1 cellular context compared by ENCODE assay signal in the genomic region with DNA sequence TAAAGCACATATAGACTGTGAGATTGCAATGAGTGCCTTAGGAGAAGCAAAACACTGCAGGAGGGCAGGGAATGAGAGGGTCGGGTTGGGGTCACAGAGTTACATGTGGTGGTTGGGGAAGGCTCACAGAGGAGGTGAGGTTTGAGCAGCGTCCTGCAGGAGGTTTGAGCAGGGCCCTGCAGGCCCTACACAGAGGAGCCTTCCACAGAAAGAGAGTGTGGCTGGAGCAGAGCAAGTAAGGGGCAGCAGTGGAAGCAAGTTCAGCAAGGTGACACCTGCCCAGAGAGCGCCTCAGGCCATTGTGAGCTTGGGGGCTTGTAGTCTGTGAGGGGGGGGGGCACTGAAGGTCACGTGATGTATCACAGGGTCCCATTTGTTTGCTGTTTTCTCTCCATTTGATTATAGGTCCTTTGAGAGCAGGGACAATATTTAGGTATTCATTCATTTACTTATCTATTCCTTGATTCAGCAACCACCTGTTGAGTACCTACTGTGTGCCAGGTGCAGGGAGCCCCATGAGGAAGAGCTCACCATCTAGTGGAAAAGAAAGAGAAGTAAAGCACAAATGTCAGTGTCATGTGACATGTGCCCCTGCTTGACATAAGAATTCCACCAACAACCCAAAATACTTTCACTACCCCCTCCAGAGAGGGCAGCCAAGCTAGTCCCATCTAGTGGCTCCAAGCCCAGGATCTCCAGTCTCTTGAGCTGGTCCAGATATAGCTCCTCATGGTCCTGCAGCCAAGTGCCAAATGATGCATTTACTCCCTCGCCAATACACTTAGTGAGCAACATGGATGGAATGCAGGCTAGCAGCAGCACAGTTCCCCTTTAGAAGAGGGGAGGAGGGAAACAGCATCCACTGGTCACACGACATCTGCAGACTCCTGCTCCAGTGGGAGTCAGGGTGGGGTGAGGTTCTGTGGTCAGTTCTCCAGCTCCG.
TF ChIP-seq lines count a peak whose summit lies in the region.

No MANE protein-coding gene starts in this region.

TF ChIP-seq in GM23338, 12 proteins besides CTCF, POLR2A, EP300 and RAD21 (continued from another document):
- TF ChIP-seq, protein P1, sequence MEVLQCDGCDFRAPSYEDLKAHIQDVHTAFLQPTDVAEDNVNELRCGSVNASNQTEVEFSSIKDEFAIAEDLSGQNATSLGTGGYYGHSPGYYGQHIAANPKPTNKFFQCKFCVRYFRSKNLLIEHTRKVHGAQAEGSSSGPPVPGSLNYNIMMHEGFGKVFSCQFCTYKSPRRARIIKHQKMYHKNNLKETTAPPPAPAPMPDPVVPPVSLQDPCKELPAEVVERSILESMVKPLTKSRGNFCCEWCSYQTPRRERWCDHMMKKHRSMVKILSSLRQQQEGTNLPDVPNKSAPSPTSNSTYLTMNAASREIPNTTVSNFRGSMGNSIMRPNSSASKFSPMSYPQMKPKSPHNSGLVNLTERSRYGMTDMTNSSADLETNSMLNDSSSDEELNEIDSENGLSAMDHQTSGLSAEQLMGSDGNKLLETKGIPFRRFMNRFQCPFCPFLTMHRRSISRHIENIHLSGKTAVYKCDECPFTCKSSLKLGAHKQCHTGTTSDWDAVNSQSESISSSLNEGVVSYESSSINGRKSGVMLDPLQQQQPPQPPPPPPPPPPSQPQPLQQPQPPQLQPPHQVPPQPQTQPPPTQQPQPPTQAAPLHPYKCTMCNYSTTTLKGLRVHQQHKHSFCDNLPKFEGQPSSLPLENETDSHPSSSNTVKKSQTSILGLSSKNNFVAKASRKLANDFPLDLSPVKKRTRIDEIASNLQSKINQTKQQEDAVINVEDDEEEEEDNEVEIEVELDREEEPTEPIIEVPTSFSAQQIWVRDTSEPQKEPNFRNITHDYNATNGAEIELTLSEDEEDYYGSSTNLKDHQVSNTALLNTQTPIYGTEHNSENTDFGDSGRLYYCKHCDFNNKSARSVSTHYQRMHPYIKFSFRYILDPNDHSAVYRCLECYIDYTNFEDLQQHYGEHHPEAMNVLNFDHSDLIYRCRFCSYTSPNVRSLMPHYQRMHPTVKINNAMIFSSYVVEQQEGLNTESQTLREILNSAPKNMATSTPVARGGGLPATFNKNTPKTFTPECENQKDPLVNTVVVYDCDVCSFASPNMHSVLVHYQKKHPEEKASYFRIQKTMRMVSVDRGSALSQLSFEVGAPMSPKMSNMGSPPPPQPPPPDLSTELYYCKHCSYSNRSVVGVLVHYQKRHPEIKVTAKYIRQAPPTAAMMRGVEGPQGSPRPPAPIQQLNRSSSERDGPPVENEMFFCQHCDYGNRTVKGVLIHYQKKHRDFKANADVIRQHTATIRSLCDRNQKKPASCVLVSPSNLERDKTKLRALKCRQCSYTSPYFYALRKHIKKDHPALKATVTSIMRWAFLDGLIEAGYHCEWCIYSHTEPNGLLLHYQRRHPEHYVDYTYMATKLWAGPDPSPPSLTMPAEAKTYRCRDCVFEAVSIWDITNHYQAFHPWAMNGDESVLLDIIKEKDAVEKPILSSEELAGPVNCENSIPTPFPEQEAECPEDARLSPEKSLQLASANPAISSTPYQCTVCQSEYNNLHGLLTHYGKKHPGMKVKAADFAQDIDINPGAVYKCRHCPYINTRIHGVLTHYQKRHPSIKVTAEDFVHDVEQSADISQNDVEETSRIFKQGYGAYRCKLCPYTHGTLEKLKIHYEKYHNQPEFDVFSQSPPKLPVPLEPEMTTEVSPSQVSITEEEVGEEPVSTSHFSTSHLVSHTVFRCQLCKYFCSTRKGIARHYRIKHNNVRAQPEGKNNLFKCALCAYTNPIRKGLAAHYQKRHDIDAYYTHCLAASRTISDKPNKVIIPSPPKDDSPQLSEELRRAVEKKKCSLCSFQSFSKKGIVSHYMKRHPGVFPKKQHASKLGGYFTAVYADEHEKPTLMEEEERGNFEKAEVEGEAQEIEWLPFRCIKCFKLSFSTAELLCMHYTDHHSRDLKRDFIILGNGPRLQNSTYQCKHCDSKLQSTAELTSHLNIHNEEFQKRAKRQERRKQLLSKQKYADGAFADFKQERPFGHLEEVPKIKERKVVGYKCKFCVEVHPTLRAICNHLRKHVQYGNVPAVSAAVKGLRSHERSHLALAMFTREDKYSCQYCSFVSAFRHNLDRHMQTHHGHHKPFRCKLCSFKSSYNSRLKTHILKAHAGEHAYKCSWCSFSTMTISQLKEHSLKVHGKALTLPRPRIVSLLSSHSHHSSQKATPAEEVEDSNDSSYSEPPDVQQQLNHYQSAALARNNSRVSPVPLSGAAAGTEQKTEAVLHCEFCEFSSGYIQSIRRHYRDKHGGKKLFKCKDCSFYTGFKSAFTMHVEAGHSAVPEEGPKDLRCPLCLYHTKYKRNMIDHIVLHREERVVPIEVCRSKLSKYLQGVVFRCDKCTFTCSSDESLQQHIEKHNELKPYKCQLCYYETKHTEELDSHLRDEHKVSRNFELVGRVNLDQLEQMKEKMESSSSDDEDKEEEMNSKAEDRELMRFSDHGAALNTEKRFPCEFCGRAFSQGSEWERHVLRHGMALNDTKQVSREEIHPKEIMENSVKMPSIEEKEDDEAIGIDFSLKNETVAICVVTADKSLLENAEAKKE (CRISPR knock-in tag; IDR thresholded peaks at IDR 0.05), result no peak
